In the genomic region with DNA sequence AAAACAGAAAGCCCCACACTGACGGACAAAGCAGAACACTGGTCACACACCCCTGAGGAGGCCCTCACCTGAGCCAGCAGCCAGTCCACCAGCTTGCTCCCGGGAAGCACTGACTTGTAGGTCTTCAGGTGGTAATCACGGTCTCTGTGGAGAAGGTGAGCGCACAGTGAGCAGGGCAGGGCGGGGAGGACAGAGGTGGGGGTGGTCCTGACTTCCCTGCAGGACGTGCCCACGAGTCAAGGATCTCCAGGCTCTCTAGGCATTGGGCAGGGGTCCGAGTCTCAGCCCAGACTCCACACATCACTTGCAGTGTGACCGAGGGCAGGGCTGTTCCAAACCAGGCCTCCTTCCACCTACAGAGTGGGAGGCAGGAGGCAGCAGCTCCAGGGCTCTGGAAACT, we compare ENCODE assay signal across 18 cellular contexts.
DNase-seq lines count a peak whose midpoint lies in the region; ATAC-seq and TF ChIP-seq lines count a peak whose summit lies in the region.
"Had no signal": no experiment of that assay in that cellular context is flagged by ENCODE, and none has a peak within 500 bp of the region (broad histone marks: within the 10 kb centered on the region; RNA-seq: fewer than 3 reads in every experiment).

No MANE protein-coding gene starts in this region.

- H3K36me3 Mint-ChIP-seq in natural killer cell (peaks cover 33% of the 10 kb centered on the region), T-helper 17 cell (ENCODE audit: low read depth) (peaks cover 13% of the 10 kb centered on the region)
- peaks cover 19% of the 10 kb centered on the region for H3K36me3 Mint-ChIP-seq in natural killer cell treated with Interleukin-12 subunit alpha and Interleukin-12 subunit beta and Interleukin-15 and Interleukin-18, amount 100 ng/mL, for 72 hours

- no peak overlapping the region for H3K9ac ChIP-seq in neuronal stem cell (ENCODE audit: low read depth, low read length, poor library complexity)

- peak overlapping the region; percentile 52 for H4K8ac ChIP-seq in neuronal stem cell (ENCODE audit: low read depth, low read length)

- H3K9me3 ChIP-seq in T-helper 17 cell (ENCODE audit: control insufficient read depth, low read length, poor library complexity, severe bottlenecking) = no peaks in the 10 kb centered on the region
- no peaks in the 10 kb centered on the region for H3K9me3 ChIP-seq in neuronal stem cell (replicated peaks in 1 of 2; ENCODE audit: control insufficient read depth in 2 of 2, insufficient read depth in 1 of 2, low read depth in 1 of 2, low read length in 2 of 2)
- no peaks in the 10 kb centered on the region for H3K9me3 ChIP-seq in aorta (ENCODE audit: control insufficient read depth, low read length)
- H3K9me3 ChIP-seq: Caco-2 had no signal

- H3K18ac ChIP-seq in neuronal stem cell (ENCODE audit: low read length) = no peak overlapping the region

- ATAC-seq in natural killer cell (no peak), T-helper 17 cell (no peak), aorta (ENCODE audit: low FRiP score) (no peak), HG02981 (IDR thresholded peaks at IDR 0.05; ENCODE audit: unreplicated experiment) (no peak), left colon (no peak)
- no peak for ATAC-seq in natural killer cell treated with Interleukin-12 subunit alpha and Interleukin-12 subunit beta and Interleukin-15 and Interleukin-18, amount 100 ng/mL, for 72 hours
- ATAC-seq: GM23338, HCT116 had no signal

- H3K36me3 ChIP-seq in neuronal stem cell (replicated peaks in 1 of 2; ENCODE audit: control insufficient read depth in 2 of 2, insufficient read depth in 2 of 2, low read length in 2 of 2) (peaks cover 0 to 99% of the 10 kb centered on the region in 2 donors), aorta (ENCODE audit: control insufficient read depth in 1 of 2, insufficient read depth in 2 of 2, low read length in 1 of 2) (peaks cover 0 to 2% of the 10 kb centered on the region in 2 donors)

- H3K4ac ChIP-seq in neuronal stem cell (ENCODE audit: low read length) = no peak overlapping the region

- H3K14ac ChIP-seq in neuronal stem cell (ENCODE audit: low read length) = no peak overlapping the region

- H2BK5ac ChIP-seq in neuronal stem cell (ENCODE audit: low read length) = no peak overlapping the region

- no peak overlapping the region for H2AFZ ChIP-seq in neuronal stem cell (ENCODE audit: low read length)
- H2AFZ ChIP-seq: GM23338 had no signal

- peaks cover 0 to 4% of the 10 kb centered on the region in 2 donors for H3K4me1 ChIP-seq in neuronal stem cell (ENCODE audit: control insufficient read depth in 2 of 2, insufficient read depth in 1 of 2, low read depth in 1 of 2, low read length in 2 of 2)
- H3K4me1 ChIP-seq in aorta (ENCODE audit: control insufficient read depth in 1 of 2, insufficient read depth in 2 of 2, low read length in 2 of 2) = no peaks in the 10 kb centered on the region

- H3K27me3 Mint-ChIP-seq in natural killer cell (ENCODE audit: low read depth in 2 of 2) (no peaks in the 10 kb centered on the region), T-helper 17 cell (no peaks in the 10 kb centered on the region)
- no peaks in the 10 kb centered on the region for H3K27me3 Mint-ChIP-seq in natural killer cell treated with Interleukin-12 subunit alpha and Interleukin-12 subunit beta and Interleukin-15 and Interleukin-18, amount 100 ng/mL, for 72 hours
- H3K27me3 Mint-ChIP-seq: B cell; CD4-positive, alpha-beta T cell had no signal

- intact Hi-C loops in natural killer cell (cut with micrococcal nuclease) = no loop called here
- intact Hi-C loops in aorta (cut with DNase I) = no loop called here
- intact Hi-C loops in left colon (cut with DNase I, micrococcal nuclease) = no loop called here

- H4K91ac ChIP-seq in neuronal stem cell (ENCODE audit: low read depth, low read length, poor library complexity) = no peak overlapping the region

- H2AK5ac ChIP-seq in neuronal stem cell (ENCODE audit: low read depth, low read length) = peak overlapping the region; percentile 2

- TF ChIP-seq CTCF in natural killer cell (IDR thresholded peaks at IDR 0.05) = no peak

- H3K4me3 ChIP-seq in neuronal stem cell (ENCODE audit: low read length in 2 of 2) (no peak overlapping the region), aorta (ENCODE audit: low read length in 2 of 2) (no peak overlapping the region)
- H3K4me3 ChIP-seq: GM23338 had no signal

- H3K27me3 ChIP-seq in neuronal stem cell (ENCODE audit: control insufficient read depth in 3 of 3, insufficient read depth in 3 of 3, low read depth in 1 of 3, low read length in 3 of 3) (no peaks in the 10 kb centered on the region), aorta (ENCODE audit: control insufficient read depth in 1 of 2, insufficient read depth in 2 of 2, low read length in 1 of 2) (no peaks in the 10 kb centered on the region)

- H3K27ac Mint-ChIP-seq in natural killer cell (peak overlapping the region; percentile 46 to 51), T-helper 17 cell (peak overlapping the region; percentile 81)
- peak overlapping the region in 1 of 2 donors; percentile 93 for H3K27ac Mint-ChIP-seq in natural killer cell treated with Interleukin-12 subunit alpha and Interleukin-12 subunit beta and Interleukin-15 and Interleukin-18, amount 100 ng/mL, for 72 hours
- H3K27ac Mint-ChIP-seq: B cell; CD4-positive, alpha-beta T cell; GM23338; HFFc6 had no signal

- H3K9me3 Mint-ChIP-seq in natural killer cell = no peaks in the 10 kb centered on the region
- H3K9me3 Mint-ChIP-seq in natural killer cell treated with Interleukin-12 subunit alpha and Interleukin-12 subunit beta and Interleukin-15 and Interleukin-18, amount 100 ng/mL, for 72 hours = no peaks in the 10 kb centered on the region
- H3K9me3 Mint-ChIP-seq: CD4-positive, alpha-beta T cell; GM23338; HFFc6 had no signal

- no peak overlapping the region for H3K4me2 ChIP-seq in neuronal stem cell (ENCODE audit: insufficient read depth, low read length, poor library complexity, severe bottlenecking)
- H3K4me2 ChIP-seq: GM23338 had no signal

- no peaks in the 10 kb centered on the region for H3K79me1 ChIP-seq in neuronal stem cell (ENCODE audit: low read depth, low read length)

- no peak for DNase-seq in natural killer cell
- no peak for DNase-seq in natural killer cell treated with Interleukin-12 subunit alpha and Interleukin-12 subunit beta and Interleukin-15 and Interleukin-18, amount 100 ng/mL, for 72 hours (ENCODE audit: low spot score)
- DNase-seq in T-helper 17 cell = no peak
- DNase-seq in neuronal stem cell (ENCODE audit: low spot score) = no peak
- DNase-seq in aorta = peak; percentile 26 to 44
- DNase-seq in left colon = no peak
- DNase-seq in activated CD4-positive, CD25-positive, alpha-beta regulatory T cell treated with anti-CD3 and anti-CD28 coated beads, Interleukin-2, amount 50 U/mL, for 72 hours = no peak
- DNase-seq: 8988T; Caco-2; CD4-positive, alpha-beta T cell; GF-D8; HFFc6; IMR-90 had no signal

- H3K23ac ChIP-seq in neuronal stem cell (ENCODE audit: low read depth, low read length, poor library complexity) = peak overlapping the region; percentile 47

- H3K4me3 Mint-ChIP-seq in natural killer cell (peak overlapping the region; percentile 13), T-helper 17 cell (no peak overlapping the region)
- H3K4me3 Mint-ChIP-seq in natural killer cell treated with Interleukin-12 subunit alpha and Interleukin-12 subunit beta and Interleukin-15 and Interleukin-18, amount 100 ng/mL, for 72 hours = no peak overlapping the region
- H3K4me3 Mint-ChIP-seq: B cell; CD4-positive, alpha-beta T cell; GM23338; HFFc6 had no signal

- no peak overlapping the region for H2BK12ac ChIP-seq in neuronal stem cell (ENCODE audit: low read length)

- no peak overlapping the region for H3K27ac ChIP-seq in neuronal stem cell (replicated peaks; ENCODE audit: low read length)
- H3K27ac ChIP-seq in aorta (ENCODE audit: low read depth in 1 of 2, low read length in 2 of 2) = no peak overlapping the region
- H3K27ac ChIP-seq: C4-2B had no signal

- peak overlapping the region; percentile 36 for H2BK120ac ChIP-seq in neuronal stem cell (ENCODE audit: low read depth, low read length)

- WGBS in neuronal stem cell (ENCODE audit: extremely low coverage in 2 of 2, insufficient read length in 2 of 2, insufficient replicate concordance in 1 of 2), 2 donors = no CpG with 5 or more reads among the region's 9 CpGs
- WGBS in aorta, 2 donors = 88 to 94% methylated on average over 9 of the region's 9 CpGs

- peaks cover 29 to 41% of the 10 kb centered on the region in 2 donors for H3K4me1 Mint-ChIP-seq in natural killer cell
- H3K4me1 Mint-ChIP-seq in natural killer cell treated with Interleukin-12 subunit alpha and Interleukin-12 subunit beta and Interleukin-15 and Interleukin-18, amount 100 ng/mL, for 72 hours (ENCODE audit: low read depth in 2 of 2) = peaks cover 25 to 45% of the 10 kb centered on the region in 2 donors
- H3K4me1 Mint-ChIP-seq in T-helper 17 cell = peaks cover 15% of the 10 kb centered on the region

- no peak overlapping the region for H2BK15ac ChIP-seq in neuronal stem cell (ENCODE audit: low read length)

Comparison
In these comparisons a context has a peak if more than half of its experiments do, and no peak if none do; other contexts are left out.
1. DNase-seq: peak in aorta (2 of 2); none in natural killer cell (single experiment), natural killer cell treated with Interleukin-12 subunit alpha and Interleukin-12 subunit beta and Interleukin-15 and Interleukin-18, amount 100 ng/mL, for 72 hours (single experiment), T-helper 17 cell (0 of 3), neuronal stem cell (single experiment), left colon (0 of 2) and activated CD4-positive, CD25-positive, alpha-beta regulatory T cell treated with anti-CD3 and anti-CD28 coated beads, Interleukin-2, amount 50 U/mL, for 72 hours (single experiment).